In the genomic region with DNA sequence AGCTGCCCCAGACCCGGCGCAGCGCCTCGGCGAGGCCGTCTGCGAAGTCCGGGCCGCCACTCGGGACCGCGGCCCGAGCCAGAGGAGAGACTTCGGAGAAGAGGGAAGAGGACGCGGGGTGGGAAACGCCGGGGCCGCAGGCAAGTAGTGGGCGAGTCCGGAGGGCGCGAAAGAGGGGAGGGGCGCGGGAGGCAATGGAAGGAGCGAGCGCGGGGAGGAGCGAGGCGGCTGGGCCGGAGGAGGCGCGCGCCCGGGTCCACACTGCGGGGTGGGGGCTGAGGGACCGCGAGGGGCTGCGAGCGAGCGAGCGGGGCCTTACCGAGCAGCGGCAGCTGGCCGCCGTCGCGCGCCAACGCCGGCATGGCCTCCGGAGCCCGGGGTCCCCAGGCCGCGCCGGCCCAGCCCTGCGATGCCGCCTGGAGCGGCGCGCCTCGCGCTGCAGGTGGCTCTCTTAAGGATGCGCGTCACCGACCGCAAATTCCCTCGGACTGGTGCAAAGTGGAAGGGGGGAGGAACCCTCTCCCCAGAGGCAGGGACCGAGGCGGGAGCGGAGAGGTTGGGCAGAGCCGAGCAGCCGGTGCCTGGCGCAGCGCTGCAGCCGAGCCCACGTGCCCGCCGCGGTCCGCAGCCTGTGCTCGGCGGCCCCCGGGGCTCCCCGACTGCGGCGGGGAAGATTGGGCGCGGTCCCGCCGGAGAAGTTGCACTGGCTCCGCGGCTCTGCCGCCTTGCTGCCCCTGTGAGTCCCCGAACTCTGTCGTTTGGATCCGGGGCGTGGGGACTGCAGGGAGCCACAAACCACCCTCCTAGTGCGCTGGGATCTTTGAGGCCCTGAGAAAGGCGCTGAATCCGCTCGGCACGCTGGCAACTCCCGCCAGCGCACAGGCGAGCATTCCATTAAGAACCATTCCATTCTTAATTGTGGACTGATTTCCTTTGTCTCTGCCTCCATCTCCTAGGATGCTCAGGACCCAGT, we compare ENCODE assay signal across 1 cellular context.
TF ChIP-seq lines count a peak whose summit lies in the region.

A gene (minus strand): TSS at position 428 of the 973 bp plus-strand sequence. CDS start 66 bp downstream, at position 362.

TF ChIP-seq in WTC11, 78 proteins besides CTCF, POLR2A, EP300 and RAD21 (continued from another document and continues in another):
- TF ChIP-seq, protein P1, sequence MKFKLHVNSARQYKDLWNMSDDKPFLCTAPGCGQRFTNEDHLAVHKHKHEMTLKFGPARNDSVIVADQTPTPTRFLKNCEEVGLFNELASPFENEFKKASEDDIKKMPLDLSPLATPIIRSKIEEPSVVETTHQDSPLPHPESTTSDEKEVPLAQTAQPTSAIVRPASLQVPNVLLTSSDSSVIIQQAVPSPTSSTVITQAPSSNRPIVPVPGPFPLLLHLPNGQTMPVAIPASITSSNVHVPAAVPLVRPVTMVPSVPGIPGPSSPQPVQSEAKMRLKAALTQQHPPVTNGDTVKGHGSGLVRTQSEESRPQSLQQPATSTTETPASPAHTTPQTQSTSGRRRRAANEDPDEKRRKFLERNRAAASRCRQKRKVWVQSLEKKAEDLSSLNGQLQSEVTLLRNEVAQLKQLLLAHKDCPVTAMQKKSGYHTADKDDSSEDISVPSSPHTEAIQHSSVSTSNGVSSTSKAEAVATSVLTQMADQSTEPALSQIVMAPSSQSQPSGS (CRISPR knock-in tag; IDR thresholded peaks at IDR 0.05; ENCODE audit: borderline replicate concordance, low read depth) = no peak
- TF ChIP-seq, protein P2, sequence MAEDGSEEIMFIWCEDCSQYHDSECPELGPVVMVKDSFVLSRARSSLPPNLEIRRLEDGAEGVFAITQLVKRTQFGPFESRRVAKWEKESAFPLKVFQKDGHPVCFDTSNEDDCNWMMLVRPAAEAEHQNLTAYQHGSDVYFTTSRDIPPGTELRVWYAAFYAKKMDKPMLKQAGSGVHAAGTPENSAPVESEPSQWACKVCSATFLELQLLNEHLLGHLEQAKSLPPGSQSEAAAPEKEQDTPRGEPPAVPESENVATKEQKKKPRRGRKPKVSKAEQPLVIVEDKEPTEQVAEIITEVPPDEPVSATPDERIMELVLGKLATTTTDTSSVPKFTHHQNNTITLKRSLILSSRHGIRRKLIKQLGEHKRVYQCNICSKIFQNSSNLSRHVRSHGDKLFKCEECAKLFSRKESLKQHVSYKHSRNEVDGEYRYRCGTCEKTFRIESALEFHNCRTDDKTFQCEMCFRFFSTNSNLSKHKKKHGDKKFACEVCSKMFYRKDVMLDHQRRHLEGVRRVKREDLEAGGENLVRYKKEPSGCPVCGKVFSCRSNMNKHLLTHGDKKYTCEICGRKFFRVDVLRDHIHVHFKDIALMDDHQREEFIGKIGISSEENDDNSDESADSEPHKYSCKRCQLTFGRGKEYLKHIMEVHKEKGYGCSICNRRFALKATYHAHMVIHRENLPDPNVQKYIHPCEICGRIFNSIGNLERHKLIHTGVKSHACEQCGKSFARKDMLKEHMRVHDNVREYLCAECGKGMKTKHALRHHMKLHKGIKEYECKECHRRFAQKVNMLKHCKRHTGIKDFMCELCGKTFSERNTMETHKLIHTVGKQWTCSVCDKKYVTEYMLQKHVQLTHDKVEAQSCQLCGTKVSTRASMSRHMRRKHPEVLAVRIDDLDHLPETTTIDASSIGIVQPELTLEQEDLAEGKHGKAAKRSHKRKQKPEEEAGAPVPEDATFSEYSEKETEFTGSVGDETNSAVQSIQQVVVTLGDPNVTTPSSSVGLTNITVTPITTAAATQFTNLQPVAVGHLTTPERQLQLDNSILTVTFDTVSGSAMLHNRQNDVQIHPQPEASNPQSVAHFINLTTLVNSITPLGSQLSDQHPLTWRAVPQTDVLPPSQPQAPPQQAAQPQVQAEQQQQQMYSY (CRISPR knock-in tag; IDR thresholded peaks at IDR 0.05) = no peak
- TF ChIP-seq, protein P3, sequence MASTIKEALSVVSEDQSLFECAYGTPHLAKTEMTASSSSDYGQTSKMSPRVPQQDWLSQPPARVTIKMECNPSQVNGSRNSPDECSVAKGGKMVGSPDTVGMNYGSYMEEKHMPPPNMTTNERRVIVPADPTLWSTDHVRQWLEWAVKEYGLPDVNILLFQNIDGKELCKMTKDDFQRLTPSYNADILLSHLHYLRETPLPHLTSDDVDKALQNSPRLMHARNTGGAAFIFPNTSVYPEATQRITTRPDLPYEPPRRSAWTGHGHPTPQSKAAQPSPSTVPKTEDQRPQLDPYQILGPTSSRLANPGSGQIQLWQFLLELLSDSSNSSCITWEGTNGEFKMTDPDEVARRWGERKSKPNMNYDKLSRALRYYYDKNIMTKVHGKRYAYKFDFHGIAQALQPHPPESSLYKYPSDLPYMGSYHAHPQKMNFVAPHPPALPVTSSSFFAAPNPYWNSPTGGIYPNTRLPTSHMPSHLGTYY (CRISPR knock-in tag; IDR thresholded peaks at IDR 0.05) = no peak
- TF ChIP-seq ZBTB21 (CRISPR knock-in tag; IDR thresholded peaks at IDR 0.05; ENCODE audit: borderline replicate concordance) = peak; percentile 65; the same call in 1 of the 2 replicates
- TF ChIP-seq ZNF121 (CRISPR knock-in tag; IDR thresholded peaks at IDR 0.05) = no peak
- no peak for TF ChIP-seq GRHL2 (CRISPR knock-in tag; IDR thresholded peaks at IDR 0.05; ENCODE audit: insufficient replicate concordance, severe bottlenecking)
- peak; percentile 66; the same call in 1 of the 2 replicates for TF ChIP-seq MYBL2 (CRISPR knock-in tag; IDR thresholded peaks at IDR 0.05)
- TF ChIP-seq, protein P4, sequence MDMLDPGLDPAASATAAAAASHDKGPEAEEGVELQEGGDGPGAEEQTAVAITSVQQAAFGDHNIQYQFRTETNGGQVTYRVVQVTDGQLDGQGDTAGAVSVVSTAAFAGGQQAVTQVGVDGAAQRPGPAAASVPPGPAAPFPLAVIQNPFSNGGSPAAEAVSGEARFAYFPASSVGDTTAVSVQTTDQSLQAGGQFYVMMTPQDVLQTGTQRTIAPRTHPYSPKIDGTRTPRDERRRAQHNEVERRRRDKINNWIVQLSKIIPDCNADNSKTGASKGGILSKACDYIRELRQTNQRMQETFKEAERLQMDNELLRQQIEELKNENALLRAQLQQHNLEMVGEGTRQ (CRISPR knock-in tag; IDR thresholded peaks at IDR 0.05) = peak; percentile 73
- TF ChIP-seq, protein P5, sequence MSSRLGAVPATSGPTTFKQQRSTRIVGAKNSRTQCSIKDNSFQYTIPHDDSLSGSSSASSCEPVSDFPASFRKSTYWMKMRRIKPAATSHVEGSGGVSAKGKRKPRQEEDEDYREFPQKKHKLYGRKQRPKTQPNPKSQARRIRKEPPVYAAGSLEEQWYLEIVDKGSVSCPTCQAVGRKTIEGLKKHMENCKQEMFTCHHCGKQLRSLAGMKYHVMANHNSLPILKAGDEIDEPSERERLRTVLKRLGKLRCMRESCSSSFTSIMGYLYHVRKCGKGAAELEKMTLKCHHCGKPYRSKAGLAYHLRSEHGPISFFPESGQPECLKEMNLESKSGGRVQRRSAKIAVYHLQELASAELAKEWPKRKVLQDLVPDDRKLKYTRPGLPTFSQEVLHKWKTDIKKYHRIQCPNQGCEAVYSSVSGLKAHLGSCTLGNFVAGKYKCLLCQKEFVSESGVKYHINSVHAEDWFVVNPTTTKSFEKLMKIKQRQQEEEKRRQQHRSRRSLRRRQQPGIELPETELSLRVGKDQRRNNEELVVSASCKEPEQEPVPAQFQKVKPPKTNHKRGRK (CRISPR knock-in tag; IDR thresholded peaks at IDR 0.05; ENCODE audit: borderline replicate concordance) = no peak
- no peak for TF ChIP-seq ZNF671 (CRISPR knock-in tag; IDR thresholded peaks at IDR 0.05)
- peak; percentile 39; the same call in 1 of the 2 replicates for TF ChIP-seq SMAD3 (CRISPR knock-in tag; IDR thresholded peaks at IDR 0.05; ENCODE audit: borderline replicate concordance)
- TF ChIP-seq, protein P6, sequence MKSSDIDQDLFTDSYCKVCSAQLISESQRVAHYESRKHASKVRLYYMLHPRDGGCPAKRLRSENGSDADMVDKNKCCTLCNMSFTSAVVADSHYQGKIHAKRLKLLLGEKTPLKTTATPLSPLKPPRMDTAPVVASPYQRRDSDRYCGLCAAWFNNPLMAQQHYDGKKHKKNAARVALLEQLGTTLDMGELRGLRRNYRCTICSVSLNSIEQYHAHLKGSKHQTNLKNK (CRISPR knock-in tag; IDR thresholded peaks at IDR 0.05) = no peak
- TF ChIP-seq, protein P7, sequence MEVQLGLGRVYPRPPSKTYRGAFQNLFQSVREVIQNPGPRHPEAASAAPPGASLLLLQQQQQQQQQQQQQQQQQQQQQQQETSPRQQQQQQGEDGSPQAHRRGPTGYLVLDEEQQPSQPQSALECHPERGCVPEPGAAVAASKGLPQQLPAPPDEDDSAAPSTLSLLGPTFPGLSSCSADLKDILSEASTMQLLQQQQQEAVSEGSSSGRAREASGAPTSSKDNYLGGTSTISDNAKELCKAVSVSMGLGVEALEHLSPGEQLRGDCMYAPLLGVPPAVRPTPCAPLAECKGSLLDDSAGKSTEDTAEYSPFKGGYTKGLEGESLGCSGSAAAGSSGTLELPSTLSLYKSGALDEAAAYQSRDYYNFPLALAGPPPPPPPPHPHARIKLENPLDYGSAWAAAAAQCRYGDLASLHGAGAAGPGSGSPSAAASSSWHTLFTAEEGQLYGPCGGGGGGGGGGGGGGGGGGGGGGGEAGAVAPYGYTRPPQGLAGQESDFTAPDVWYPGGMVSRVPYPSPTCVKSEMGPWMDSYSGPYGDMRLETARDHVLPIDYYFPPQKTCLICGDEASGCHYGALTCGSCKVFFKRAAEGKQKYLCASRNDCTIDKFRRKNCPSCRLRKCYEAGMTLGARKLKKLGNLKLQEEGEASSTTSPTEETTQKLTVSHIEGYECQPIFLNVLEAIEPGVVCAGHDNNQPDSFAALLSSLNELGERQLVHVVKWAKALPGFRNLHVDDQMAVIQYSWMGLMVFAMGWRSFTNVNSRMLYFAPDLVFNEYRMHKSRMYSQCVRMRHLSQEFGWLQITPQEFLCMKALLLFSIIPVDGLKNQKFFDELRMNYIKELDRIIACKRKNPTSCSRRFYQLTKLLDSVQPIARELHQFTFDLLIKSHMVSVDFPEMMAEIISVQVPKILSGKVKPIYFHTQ (CRISPR knock-in tag; IDR thresholded peaks at IDR 0.05) = no peak
- TF ChIP-seq, protein P8, sequence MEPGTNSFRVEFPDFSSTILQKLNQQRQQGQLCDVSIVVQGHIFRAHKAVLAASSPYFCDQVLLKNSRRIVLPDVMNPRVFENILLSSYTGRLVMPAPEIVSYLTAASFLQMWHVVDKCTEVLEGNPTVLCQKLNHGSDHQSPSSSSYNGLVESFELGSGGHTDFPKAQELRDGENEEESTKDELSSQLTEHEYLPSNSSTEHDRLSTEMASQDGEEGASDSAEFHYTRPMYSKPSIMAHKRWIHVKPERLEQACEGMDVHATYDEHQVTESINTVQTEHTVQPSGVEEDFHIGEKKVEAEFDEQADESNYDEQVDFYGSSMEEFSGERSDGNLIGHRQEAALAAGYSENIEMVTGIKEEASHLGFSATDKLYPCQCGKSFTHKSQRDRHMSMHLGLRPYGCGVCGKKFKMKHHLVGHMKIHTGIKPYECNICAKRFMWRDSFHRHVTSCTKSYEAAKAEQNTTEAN (CRISPR knock-in tag; IDR thresholded peaks at IDR 0.05) = peak; percentile 79; the same call in 1 of the 2 replicates
- peak; percentile 95 for TF ChIP-seq FOXP1 (CRISPR knock-in tag; IDR thresholded peaks at IDR 0.05; ENCODE audit: borderline replicate concordance)
- TF ChIP-seq CBFB (CRISPR knock-in tag; IDR thresholded peaks at IDR 0.05; ENCODE audit: low read depth) = no peak
- TF ChIP-seq NR3C1 (CRISPR knock-in tag; conservative IDR thresholded peaks at IDR 0.05; ENCODE audit: low read depth) = 0 out of 2 replicates have a peak, but pooled peaks have one; percentile 76
- no peak for TF ChIP-seq NR1H2 (CRISPR knock-in tag; IDR thresholded peaks at IDR 0.05)
- TF ChIP-seq ZNF317 (CRISPR knock-in tag; IDR thresholded peaks at IDR 0.05; ENCODE audit: borderline replicate concordance, low read depth) = peak; percentile 63; the same call in 1 of the 2 replicates
- peak; percentile 51 for TF ChIP-seq ZNF232 (CRISPR knock-in tag; IDR thresholded peaks at IDR 0.05)
- no peak for TF ChIP-seq FOXJ3 (CRISPR knock-in tag; IDR thresholded peaks at IDR 0.05; ENCODE audit: borderline replicate concordance)
- TF ChIP-seq ESRRA (CRISPR knock-in tag; IDR thresholded peaks at IDR 0.05; ENCODE audit: borderline replicate concordance) = peak; percentile 73; the same call in 1 of the 2 replicates
- TF ChIP-seq, protein P9, sequence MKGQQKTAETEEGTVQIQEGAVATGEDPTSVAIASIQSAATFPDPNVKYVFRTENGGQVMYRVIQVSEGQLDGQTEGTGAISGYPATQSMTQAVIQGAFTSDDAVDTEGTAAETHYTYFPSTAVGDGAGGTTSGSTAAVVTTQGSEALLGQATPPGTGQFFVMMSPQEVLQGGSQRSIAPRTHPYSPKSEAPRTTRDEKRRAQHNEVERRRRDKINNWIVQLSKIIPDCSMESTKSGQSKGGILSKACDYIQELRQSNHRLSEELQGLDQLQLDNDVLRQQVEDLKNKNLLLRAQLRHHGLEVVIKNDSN (CRISPR knock-in tag; IDR thresholded peaks at IDR 0.05) = no peak
- peak; percentile 76 for TF ChIP-seq JUN (CRISPR knock-in tag; IDR thresholded peaks at IDR 0.05)
- no peak for TF ChIP-seq NFYB (CRISPR knock-in tag; conservative IDR thresholded peaks at IDR 0.05; ENCODE audit: low read depth)
- TF ChIP-seq ETV6 (CRISPR knock-in tag; IDR thresholded peaks at IDR 0.05) = peak; percentile 33; the same call in 1 of the 2 replicates
- TF ChIP-seq, protein P10, sequence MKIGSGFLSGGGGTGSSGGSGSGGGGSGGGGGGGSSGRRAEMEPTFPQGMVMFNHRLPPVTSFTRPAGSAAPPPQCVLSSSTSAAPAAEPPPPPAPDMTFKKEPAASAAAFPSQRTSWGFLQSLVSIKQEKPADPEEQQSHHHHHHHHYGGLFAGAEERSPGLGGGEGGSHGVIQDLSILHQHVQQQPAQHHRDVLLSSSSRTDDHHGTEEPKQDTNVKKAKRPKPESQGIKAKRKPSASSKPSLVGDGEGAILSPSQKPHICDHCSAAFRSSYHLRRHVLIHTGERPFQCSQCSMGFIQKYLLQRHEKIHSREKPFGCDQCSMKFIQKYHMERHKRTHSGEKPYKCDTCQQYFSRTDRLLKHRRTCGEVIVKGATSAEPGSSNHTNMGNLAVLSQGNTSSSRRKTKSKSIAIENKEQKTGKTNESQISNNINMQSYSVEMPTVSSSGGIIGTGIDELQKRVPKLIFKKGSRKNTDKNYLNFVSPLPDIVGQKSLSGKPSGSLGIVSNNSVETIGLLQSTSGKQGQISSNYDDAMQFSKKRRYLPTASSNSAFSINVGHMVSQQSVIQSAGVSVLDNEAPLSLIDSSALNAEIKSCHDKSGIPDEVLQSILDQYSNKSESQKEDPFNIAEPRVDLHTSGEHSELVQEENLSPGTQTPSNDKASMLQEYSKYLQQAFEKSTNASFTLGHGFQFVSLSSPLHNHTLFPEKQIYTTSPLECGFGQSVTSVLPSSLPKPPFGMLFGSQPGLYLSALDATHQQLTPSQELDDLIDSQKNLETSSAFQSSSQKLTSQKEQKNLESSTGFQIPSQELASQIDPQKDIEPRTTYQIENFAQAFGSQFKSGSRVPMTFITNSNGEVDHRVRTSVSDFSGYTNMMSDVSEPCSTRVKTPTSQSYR (CRISPR knock-in tag; IDR thresholded peaks at IDR 0.05) = peak; percentile 17; the same call in 1 of the 2 replicates
- TF ChIP-seq KAT7 (CRISPR knock-in tag; IDR thresholded peaks at IDR 0.05; ENCODE audit: borderline replicate concordance) = peak; percentile 88; the same call in 1 of the 2 replicates
- peak; percentile 83; the same call in 1 of the 2 replicates for TF ChIP-seq TCF7 (CRISPR knock-in tag; IDR thresholded peaks at IDR 0.05; ENCODE audit: low read depth)
- peak; percentile 78 for TF ChIP-seq CREM (CRISPR knock-in tag; IDR thresholded peaks at IDR 0.05)
